In the genomic region with DNA sequence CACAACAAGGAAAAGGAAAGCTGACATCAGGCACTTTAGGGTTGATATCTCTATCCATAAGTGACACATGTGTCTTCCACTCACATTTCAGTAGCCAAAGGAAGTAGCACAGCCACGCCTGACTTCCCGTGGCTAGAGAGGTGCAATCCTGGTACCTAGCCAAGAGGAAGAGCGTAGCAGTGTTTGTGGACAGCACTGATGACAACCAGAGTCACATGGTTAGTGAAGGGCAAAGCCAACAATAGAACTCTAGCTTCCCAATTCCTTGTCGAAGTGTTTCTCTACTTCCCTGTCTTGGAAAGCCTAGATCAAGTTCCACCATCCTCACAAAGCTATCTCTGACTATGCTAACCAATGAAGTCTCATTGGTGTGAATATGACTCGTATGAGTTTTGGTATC, we compare ENCODE assay signal across 27 cellular contexts.
DNase-seq lines count a peak whose midpoint lies in the region; ATAC-seq, FAIRE-seq and TF ChIP-seq lines count a peak whose summit lies in the region.
"Had no signal": no experiment of that assay in that cellular context is flagged by ENCODE, and none has a peak within 500 bp of the region (broad histone marks: within the 10 kb centered on the region; RNA-seq: fewer than 3 reads in every experiment).

No MANE protein-coding gene starts in this region.

- H3K79me2 ChIP-seq in HepG2 (ENCODE audit: insufficient read depth, low read length) = no peaks in the 10 kb centered on the region

- intact Hi-C loops in right lobe of liver (cut with DNase I) = no loop called here
- intact Hi-C loops in HepG2 (cut with micrococcal nuclease; ENCODE audit: unreplicated experiment) = no loop called here
- intact Hi-C loops in head of caudate nucleus (cut with DNase I) = no loop called here
- intact Hi-C loops in kidney (cut with DNase I) = no loop called here

- no peaks in the 10 kb centered on the region for H3K4me1 Mint-ChIP-seq in stimulated activated effector memory CD8-positive, alpha-beta T cell treated with anti-CD3 and anti-CD28 coated beads, Interleukin-12 subunit alpha, Interleukin-12 subunit beta, amount 100 ng/mL, for 72 hours
- H3K4me1 Mint-ChIP-seq: activated CD4-positive, alpha-beta T cell treated with anti-CD3 and anti-CD28 coated beads for 36 hours had no signal

- no peak overlapping the region for H3K4me2 ChIP-seq in HepG2 (ENCODE audit: low read depth, low read length)
- H3K4me2 ChIP-seq: BLaER1 had no signal

- TF ChIP-seq POLR2A in right lobe of liver (IDR thresholded peaks at IDR 0.05) (no peak), HepG2 (IDR thresholded peaks at IDR 0.05; ENCODE audit: insufficient read depth in 1 of 2, low read depth in 2 of 2, low read length in 2 of 2) (no peak)

- CTCF ChIA-PET in HepG2 (lab: Yijun Ruan, JAX; ENCODE audit: low intra/inter-chr PET ratio, low total read pairs) = no interaction called here

- no peaks in the 10 kb centered on the region for H3K36me3 Mint-ChIP-seq in stimulated activated effector memory CD8-positive, alpha-beta T cell treated with anti-CD3 and anti-CD28 coated beads, Interleukin-12 subunit alpha, Interleukin-12 subunit beta, amount 100 ng/mL, for 72 hours

- ATAC-seq in right lobe of liver (peak; percentile 56 to 69 (median 64)), HepG2 (no peak), GM21447 (IDR thresholded peaks at IDR 0.05; ENCODE audit: unreplicated experiment) (no peak), GM18511 (IDR thresholded peaks at IDR 0.05; ENCODE audit: unreplicated experiment) (no peak)
- no peak for ATAC-seq in stimulated activated effector memory CD8-positive, alpha-beta T cell treated with anti-CD3 and anti-CD28 coated beads, Interleukin-12 subunit alpha, Interleukin-12 subunit beta, amount 100 ng/mL, for 72 hours
- ATAC-seq: activated CD4-positive, alpha-beta T cell treated with anti-CD3 and anti-CD28 coated beads for 36 hours; stimulated activated naive CD8-positive, alpha-beta T cell treated with anti-CD3 and anti-CD28 coated beads, Interleukin-15, Interleukin-2, amounts not matched to agents 100 U/mL and 50 U/mL, for 24 hours had no signal

- H3K9me3 Mint-ChIP-seq in stimulated activated effector memory CD8-positive, alpha-beta T cell treated with anti-CD3 and anti-CD28 coated beads, Interleukin-12 subunit alpha, Interleukin-12 subunit beta, amount 100 ng/mL, for 72 hours = no peaks in the 10 kb centered on the region
- H3K9me3 Mint-ChIP-seq: activated T-cell treated with anti-CD3 and anti-CD28 coated beads, Interleukin-2, amount 50 U/mL, for 24 hours had no signal

- no peak overlapping the region for H3K27ac Mint-ChIP-seq in stimulated activated effector memory CD8-positive, alpha-beta T cell treated with anti-CD3 and anti-CD28 coated beads, Interleukin-12 subunit alpha, Interleukin-12 subunit beta, amount 100 ng/mL, for 72 hours
- H3K27ac Mint-ChIP-seq: activated CD4-positive, alpha-beta T cell treated with anti-CD3 and anti-CD28 coated beads for 36 hours; activated T-cell treated with anti-CD3 and anti-CD28 coated beads, Interleukin-2, amount 50 U/mL, for 24 hours had no signal

- no peak for TF ChIP-seq CTCF in right lobe of liver (IDR thresholded peaks at IDR 0.05)
- no peak for TF ChIP-seq CTCF in HepG2 (CRISPR knock-in tag; IDR thresholded peaks at IDR 0.05)
- no peak for TF ChIP-seq CTCF in kidney (IDR thresholded peaks at IDR 0.05; ENCODE audit: borderline replicate concordance, extremely low read depth, insufficient read depth)

- H3K4me3 ChIP-seq in right lobe of liver = no peak overlapping the region
- H3K4me3 ChIP-seq in HepG2 (replicated peaks in 1 of 3; ENCODE audit: insufficient read depth in 1 of 3, low read depth in 2 of 3, low read length in 3 of 3) = no peak overlapping the region
- H3K4me3 ChIP-seq in kidney (ENCODE audit: low read length in 2 of 2) = no peak overlapping the region
- H3K4me3 ChIP-seq: BLaER1, spleen had no signal

- H3K36me3 ChIP-seq in right lobe of liver (no peaks in the 10 kb centered on the region), HepG2 (replicated peaks in 1 of 2; ENCODE audit: control insufficient read depth in 1 of 2, insufficient read depth in 2 of 2, low read length in 2 of 2) (no peaks in the 10 kb centered on the region), kidney (ENCODE audit: control insufficient read depth in 1 of 2, insufficient read depth in 2 of 2, low read length in 2 of 2) (no peaks in the 10 kb centered on the region)
- H3K36me3 ChIP-seq: BLaER1, neutrophil, spleen had no signal

- TF ChIP-seq RAD21 in HepG2 (CRISPR knock-in tag; IDR thresholded peaks at IDR 0.05) = no peak

- H3K27me3 ChIP-seq in right lobe of liver (no peaks in the 10 kb centered on the region), HepG2 (ENCODE audit: control insufficient read depth in 1 of 2, insufficient read depth in 2 of 2, low read length in 2 of 2) (no peaks in the 10 kb centered on the region; a peak in 1 of 5 replicates)
- H3K27me3 ChIP-seq: BLaER1, neutrophil, spleen had no signal

- no peaks in the 10 kb centered on the region for H3K9me3 ChIP-seq in right lobe of liver
- no peaks in the 10 kb centered on the region for H3K9me3 ChIP-seq in HepG2 (ENCODE audit: low read length)
- no peaks in the 10 kb centered on the region for H3K9me3 ChIP-seq in kidney (ENCODE audit: control insufficient read depth in 1 of 2, low read length in 2 of 2)
- H3K9me3 ChIP-seq: neutrophil had no signal

- H3K27ac ChIP-seq in right lobe of liver (no peak overlapping the region), HepG2 (ENCODE audit: extremely low read length, insufficient read depth, low read length) (no peak overlapping the region), kidney (ENCODE audit: low read depth in 2 of 2, low read length in 2 of 2) (no peak overlapping the region)
- H3K27ac ChIP-seq: BLaER1, neutrophil had no signal

- H3K4me1 ChIP-seq in right lobe of liver (no peaks in the 10 kb centered on the region), HepG2 (ENCODE audit: insufficient read depth, low read length) (no peaks in the 10 kb centered on the region), kidney (ENCODE audit: control insufficient read depth in 1 of 2, insufficient read depth in 1 of 2, low read depth in 1 of 2, low read length in 2 of 2) (no peaks in the 10 kb centered on the region)
- H3K4me1 ChIP-seq: BLaER1, spleen had no signal

- no peak overlapping the region for H3K9ac ChIP-seq in HepG2 (ENCODE audit: insufficient read depth, low read depth, low read length)
- no peak overlapping the region for H3K9ac ChIP-seq in kidney (ENCODE audit: low read length in 2 of 2)
- H3K9ac ChIP-seq: BLaER1 had no signal

- POLR2A ChIA-PET in HepG2 (lab: Yijun Ruan, JAX) = no interaction called here

- 43% methylated on average over 4 of the region's 5 CpGs for WGBS in right lobe of liver (ENCODE audit: insufficient coverage, low coverage, low lambda C conversion rate, missing lambda C conversion rate)
- 11% methylated on average over 3 of the region's 5 CpGs for WGBS in HepG2 (ENCODE audit: low lambda C conversion rate)

- in situ Hi-C loops in HepG2 (cut with HindIII; ENCODE audit: extremely low pct_ligation_motif_present, low pct_unique_long_range_greater_than_20kb) = no loop called here

- FAIRE-seq in HepG2 (lab: Jason Lieb, UNC) (no peak), kidney (lab: Jason Lieb, UNC) (no peak)
- FAIRE-seq: endometrium had no signal

- no peak overlapping the region for H2AFZ ChIP-seq in HepG2 (ENCODE audit: low read length)

- TF ChIP-seq EP300 in HepG2 (IDR thresholded peaks at IDR 0.05; ENCODE audit: low read depth in 2 of 2, low read length in 2 of 2) = no peak
- TF ChIP-seq EP300 in HepG2 (CRISPR knock-in tag; IDR thresholded peaks at IDR 0.05; ENCODE audit: borderline replicate concordance) = no peak

- H3K4me3 Mint-ChIP-seq in stimulated activated effector memory CD8-positive, alpha-beta T cell treated with anti-CD3 and anti-CD28 coated beads, Interleukin-12 subunit alpha, Interleukin-12 subunit beta, amount 100 ng/mL, for 72 hours = no peak overlapping the region
- H3K4me3 Mint-ChIP-seq: activated CD4-positive, alpha-beta T cell treated with anti-CD3 and anti-CD28 coated beads for 36 hours; activated T-cell treated with anti-CD3 and anti-CD28 coated beads, Interleukin-2, amount 50 U/mL, for 24 hours had no signal

- H4K20me1 ChIP-seq in HepG2 (ENCODE audit: insufficient read depth, low read length) = no peaks in the 10 kb centered on the region
- H4K20me1 ChIP-seq: BLaER1 had no signal

- no TSS peak for BruUV-seq in HepG2 (replicated peaks; lab: Mats Ljungman, UMichigan)

- DNase-seq in right lobe of liver = peak in 1 of 3 donors; percentile 48
- no peak for DNase-seq in HepG2 (ENCODE audit: low spot score)
- DNase-seq in head of caudate nucleus = peak in 22 of 42 donors; percentile 5 to 50 (median 19)
- peak; percentile 16 for DNase-seq in mucosa of gallbladder (ENCODE audit: low spot score)
- no peak for DNase-seq in kidney
- no peak for DNase-seq in stimulated activated effector memory CD8-positive, alpha-beta T cell treated with anti-CD3 and anti-CD28 coated beads, Interleukin-12 subunit alpha, Interleukin-12 subunit beta, amount 100 ng/mL, for 72 hours (ENCODE audit: low spot score in 2 of 2)
- DNase-seq: activated CD4-positive, alpha-beta T cell treated with anti-CD3 and anti-CD28 coated beads for 36 hours; activated CD8-positive, alpha-beta memory T cell treated with anti-CD3 and anti-CD28 coated beads for 24 hours; activated naive CD4-positive, alpha-beta T cell; activated T-cell treated with anti-CD3 and anti-CD28 coated beads, Interleukin-2, amount 50 U/mL, for 24 hours; amniotic stem cell; EL; glutamatergic neuron; GOT3; IMR-90; NCI-H1436; NCI-H526; spleen; stimulated activated CD4-positive, alpha-beta T cell treated with anti-CD3 and anti-CD28 coated beads, Interleukin-4, amount 100 ng/mL, for 1 hour; stimulated activated naive CD8-positive, alpha-beta T cell treated with anti-CD3 and anti-CD28 coated beads, Interleukin-15, Interleukin-2, amounts not matched to agents 100 U/mL and 50 U/mL, for 24 hours; T1000; trophoblast cell had no signal

Comparison
In these comparisons a context has a peak if more than half of its experiments do, and no peak if none do; other contexts are left out.
1. ATAC-seq: peak in right lobe of liver (4 of 4); none in HepG2 (single experiment), GM21447 (single experiment), GM18511 (single experiment) and stimulated activated effector memory CD8-positive, alpha-beta T cell treated with anti-CD3 and anti-CD28 coated beads, Interleukin-12 subunit alpha, Interleukin-12 subunit beta, amount 100 ng/mL, for 72 hours (single experiment).
2. DNase-seq: peak in head of caudate nucleus (22 of 42) and mucosa of gallbladder (single experiment); none in HepG2 (single experiment), kidney (single experiment) and stimulated activated effector memory CD8-positive, alpha-beta T cell treated with anti-CD3 and anti-CD28 coated beads, Interleukin-12 subunit alpha, Interleukin-12 subunit beta, amount 100 ng/mL, for 72 hours (0 of 2).